ENCODE assay signal across 14 cellular contexts in the genomic region with DNA sequence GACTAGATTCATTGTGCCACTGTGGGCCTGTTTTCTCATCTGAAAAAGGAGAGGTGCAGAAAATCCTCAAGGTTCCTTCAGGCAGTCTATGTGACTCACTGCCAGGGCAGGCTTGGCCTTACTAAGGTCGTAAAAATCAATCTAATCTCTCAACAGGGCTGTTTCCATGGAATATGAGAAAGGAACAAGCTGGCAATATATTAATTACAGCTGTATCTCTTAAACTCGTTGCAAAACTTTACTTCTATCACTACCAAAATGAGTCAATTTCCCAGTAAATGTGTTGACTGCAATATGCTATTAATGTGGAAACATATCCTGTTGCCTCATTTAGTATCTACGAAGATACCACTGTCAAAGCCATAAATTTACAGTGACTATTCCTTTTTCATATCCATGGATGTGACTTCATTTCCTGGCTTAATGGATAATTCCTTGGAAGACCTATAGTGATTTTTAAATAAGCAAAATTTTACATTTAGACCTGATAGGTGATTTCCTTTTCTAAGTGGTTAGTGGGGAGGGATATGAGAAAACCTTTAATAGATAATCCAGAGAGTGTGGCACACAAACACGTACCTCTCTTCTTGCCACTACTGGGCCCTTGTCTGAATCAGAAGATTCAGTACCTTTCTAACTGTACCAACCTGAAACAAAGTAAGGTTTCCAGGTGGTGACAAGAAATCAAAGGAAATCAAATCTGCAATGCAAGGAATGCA.
A peak's percentile ranks its signal among the peaks of the same experiment; 100 is the strongest.
DNase-seq lines count a peak whose midpoint lies in the region; TF ChIP-seq lines count a peak whose summit lies in the region.
"Had no signal": no experiment of that assay in that cellular context is flagged by ENCODE, and none has a peak within 500 bp of the region (broad histone marks: within the 10 kb centered on the region; RNA-seq: fewer than 3 reads in every experiment).

No MANE protein-coding gene starts in this region.

- H3F3A ChIP-seq in smooth muscle cell (ENCODE audit: low read depth) = peaks cover 4% of the 10 kb centered on the region

- peak overlapping the region; percentile 9 for H3K4me2 ChIP-seq in smooth muscle cell

- DNase-seq in GM04504 (ENCODE audit: low read depth) (peak; percentile 49), MV-4-11 (lab: John Stamatoyannopoulos, UW) (peak; percentile 23), fibroblast of mammary gland (ENCODE audit: low read depth) (peak; percentile 69), smooth muscle cell (lab: John Stamatoyannopoulos, UW; ENCODE audit: unreplicated experiment) (no peak), NAMALWA (ENCODE audit: low spot score) (no peak), NCI-H187 treated with DMSO at 0.1 percent for 48 hours (lab: John Stamatoyannopoulos, UW) (no peak)
- no peak for DNase-seq in activated CD8-positive, alpha-beta memory T cell treated with anti-CD3 and anti-CD28 coated beads, Interleukin-2, amount 50 U/mL, for 4 hours
- DNase-seq: activated CD4-positive, alpha-beta T cell treated with anti-CD3 and anti-CD28 coated beads for 48 hours; activated naive CD4-positive, alpha-beta T cell treated with Interleukin-2 at 50 U/mL for 16 hours; immature natural killer cell; NCI-H1092; tibial artery had no signal

- H4K20me1 ChIP-seq in smooth muscle cell (ENCODE audit: low read depth) = no peaks in the 10 kb centered on the region

- H3K36me3 ChIP-seq in smooth muscle cell (ENCODE audit: low read depth) = no peaks in the 10 kb centered on the region

- no peaks in the 10 kb centered on the region for H3K79me2 ChIP-seq in smooth muscle cell (ENCODE audit: low read depth)

- no peak overlapping the region for H2AFZ ChIP-seq in smooth muscle cell (ENCODE audit: low read depth)

- H3K27ac ChIP-seq in smooth muscle cell (ENCODE audit: low read depth) = peak overlapping the region; percentile 75
- H3K27ac ChIP-seq: C4-2B, tibial artery had no signal

- no peaks in the 10 kb centered on the region for H3K27me3 ChIP-seq in smooth muscle cell (ENCODE audit: low read depth)
- H3K27me3 ChIP-seq: tibial artery had no signal

- TF ChIP-seq CTCF in fibroblast of mammary gland (conservative IDR thresholded peaks at IDR 0.05; ENCODE audit: control insufficient read depth, insufficient read depth, low read depth, low read length) (no peak), smooth muscle cell (IDR thresholded peaks at IDR 0.05; ENCODE audit: borderline replicate concordance, insufficient read depth, poor library complexity, severe bottlenecking) (no peak)

- no peak overlapping the region for H3K4me3 ChIP-seq in fibroblast of mammary gland (ENCODE audit: control insufficient read depth, low read depth, low read length)
- no peak overlapping the region for H3K4me3 ChIP-seq in smooth muscle cell
- H3K4me3 ChIP-seq: lung, tibial artery had no signal

- H3K9ac ChIP-seq in smooth muscle cell (ENCODE audit: low read depth) = no peak overlapping the region

- H3K4me1 ChIP-seq in smooth muscle cell (ENCODE audit: low read depth) = no peaks in the 10 kb centered on the region
- H3K4me1 ChIP-seq: tibial artery had no signal

- 29% methylated on average over 4 of the region's 4 CpGs for WGBS in smooth muscle cell (ENCODE audit: low lambda C conversion rate)

- no peaks in the 10 kb centered on the region for H3K9me3 ChIP-seq in smooth muscle cell (replicated peaks; ENCODE audit: low read depth)
- H3K9me3 ChIP-seq: tibial artery had no signal

Comparison
In these comparisons a context has a peak if more than half of its experiments do, and no peak if none do; other contexts are left out.
1. DNase-seq: peak in GM04504 (single experiment), MV-4-11 (single experiment) and fibroblast of mammary gland (single experiment); none in smooth muscle cell (single experiment), activated CD8-positive, alpha-beta memory T cell treated with anti-CD3 and anti-CD28 coated beads, Interleukin-2, amount 50 U/mL, for 4 hours (single experiment), NAMALWA (single experiment) and NCI-H187 treated with DMSO at 0.1 percent for 48 hours (single experiment).